ENCODE assay signal across 7 cellular contexts in genomic region chr4:183503497-183504063, GRCh38. TPM values are rescaled to one million over a fixed set of nuclear protein-coding genes. Genes with fewer than 3 reads are reported as not detected.
A peak's percentile ranks its signal among the peaks of the same experiment; 100 is the strongest.
DNase-seq lines count a peak whose midpoint lies in the region; ATAC-seq and TF ChIP-seq lines count a peak whose summit lies in the region.

No MANE protein-coding gene starts in this region.

- H4K20me1 ChIP-seq in hepatocyte (ENCODE audit: insufficient read depth, poor library complexity, severe bottlenecking), result peaks cover 6% of the 10 kb centered on the region

- peak overlapping the region; percentile 99 for H2AFZ ChIP-seq in hepatocyte

- peak overlapping the region; percentile 73 for H3K4me3 ChIP-seq in Caco-2 (ENCODE audit: low read depth, low read length)
- peak overlapping the region; percentile 93 for H3K4me3 ChIP-seq in hepatocyte

- no peaks in the 10 kb centered on the region for H3K36me3 ChIP-seq in Caco-2 (ENCODE audit: control insufficient read depth, insufficient read depth, low read length)
- no peaks in the 10 kb centered on the region for H3K36me3 ChIP-seq in hepatocyte (replicated peaks; ENCODE audit: insufficient read depth, low read depth)

- H3K9me3 ChIP-seq in Caco-2 (no peaks in the 10 kb centered on the region), hepatocyte (ENCODE audit: low read depth) (no peaks in the 10 kb centered on the region)

- peaks cover 13% of the 10 kb centered on the region for H3K36me3 Mint-ChIP-seq in Caco-2 (ENCODE audit: insufficient read depth, unreplicated experiment)
- H3K36me3 Mint-ChIP-seq in activated B cell treated with CpG ODN at 0.5 μM for 24 hours (ENCODE audit: low read depth), result peaks cover 6% of the 10 kb centered on the region
- H3K36me3 Mint-ChIP-seq in stimulated activated memory B cell treated with anti-CD40 and anti-IgM and Interleukin-4, amounts not matched to agents 10 μg/mL and 1 μg/mL and 100 μg/mL, for 72 hours, result no peaks in the 10 kb centered on the region

- no peaks in the 10 kb centered on the region for H3K9me2 ChIP-seq in hepatocyte (replicated peaks; ENCODE audit: insufficient read depth)

- peaks cover 27% of the 10 kb centered on the region for H3K4me1 ChIP-seq in Caco-2
- H3K4me1 ChIP-seq in hepatocyte (ENCODE audit: insufficient read depth), result peaks cover 13% of the 10 kb centered on the region

- ATAC-seq in GM19035 (IDR thresholded peaks at IDR 0.05; ENCODE audit: unreplicated experiment) (peak; percentile 2), HG03280 (IDR thresholded peaks at IDR 0.05; ENCODE audit: unreplicated experiment) (peak; percentile 0), activated B cell treated with CpG ODN at 0.5 μM for 24 hours (ENCODE audit: low read depth) (no peak)
- ATAC-seq in stimulated activated memory B cell treated with anti-CD40 and anti-IgM and Interleukin-4, amounts not matched to agents 10 μg/mL and 1 μg/mL and 100 μg/mL, for 72 hours, result no peak

- H3K9me3 Mint-ChIP-seq in Caco-2 (ENCODE audit: unreplicated experiment) (no peaks in the 10 kb centered on the region), activated B cell treated with CpG ODN at 0.5 μM for 24 hours (no peaks in the 10 kb centered on the region)
- no peaks in the 10 kb centered on the region for H3K9me3 Mint-ChIP-seq in stimulated activated memory B cell treated with anti-CD40 and anti-IgM and Interleukin-4, amounts not matched to agents 10 μg/mL and 1 μg/mL and 100 μg/mL, for 72 hours

- CTCF ChIA-PET in Caco-2 (lab: Charles Lee), result interaction anchor here (0.5 to 1.3 kb wide), 3 partner anchors 99 to 217 kb away, joined by 3 to 21 read pairs (median 4); no protein-coding TSS in a partner anchor
- CTCF ChIA-PET in activated B cell treated with CpG ODN at 0.5 μM for 24 hours (lab: Charles Lee), result interaction anchor here (0.9 to 1.3 kb wide), 3 partner anchors 59 to 156 kb away, joined by 3 to 4 read pairs (median 3); partner anchors contain the start of gene CDKN2AIP

- H3K4me3 Mint-ChIP-seq in Caco-2 (ENCODE audit: unreplicated experiment) (peak overlapping the region; percentile 96), activated B cell treated with CpG ODN at 0.5 μM for 24 hours (peak overlapping the region; percentile 90)
- H3K4me3 Mint-ChIP-seq in stimulated activated memory B cell treated with anti-CD40 and anti-IgM and Interleukin-4, amounts not matched to agents 10 μg/mL and 1 μg/mL and 100 μg/mL, for 72 hours, result peak overlapping the region; percentile 98

- peaks cover 44% of the 10 kb centered on the region for H3K79me2 ChIP-seq in hepatocyte

- H3K27me3 ChIP-seq in Caco-2 (replicated peaks; ENCODE audit: control insufficient read depth, insufficient read depth, low read length) (no peaks in the 10 kb centered on the region), hepatocyte (no peaks in the 10 kb centered on the region)

- under 1% methylated on average over 15 of the region's 15 CpGs for WGBS in hepatocyte (ENCODE audit: low lambda C conversion rate, missing lambda C conversion rate)

- TF ChIP-seq CTCF in Caco-2 (IDR thresholded peaks at IDR 0.05; ENCODE audit: insufficient read depth in 1 of 2, low read depth in 1 of 2, low read length in 1 of 2, severe bottlenecking in 1 of 2, unreplicated experiment in 1 of 2), result no peak
- TF ChIP-seq CTCF in activated B cell treated with CpG ODN at 0.5 μM for 24 hours (IDR thresholded peaks at IDR 0.05), result no peak
- TF ChIP-seq CTCF in hepatocyte (IDR thresholded peaks at IDR 0.05; ENCODE audit: poor library complexity), result no peak

- peak overlapping the region; percentile 95 for H3K27ac ChIP-seq in hepatocyte

- TSS peak; percentile 55 for BruUV-seq in Caco-2 (replicated peaks; lab: Mats Ljungman, UMichigan)

- intact Hi-C loops in Caco-2 (cut with micrococcal nuclease; ENCODE audit: unreplicated experiment) (loop anchor here (1.0 to 5.0 kb wide), 6 partner anchors 31 to 156 kb away; partner anchors contain the start of genes CDKN2AIP, RWDD4 and TRAPPC11), activated B cell treated with CpG ODN at 0.5 μM for 24 hours (cut with micrococcal nuclease) (loop anchor here (1.0 to 10.0 kb wide), 12 partner anchors 59 to 1701 kb away; partner anchors contain the start of genes ACSL1, CDKN2AIP, CENPU and DCTD)

- peak overlapping the region; percentile 94 for H3K4me2 ChIP-seq in hepatocyte

- H3K4me1 Mint-ChIP-seq in Caco-2 (ENCODE audit: low read depth, unreplicated experiment), result peaks cover 12% of the 10 kb centered on the region
- peaks cover 14% of the 10 kb centered on the region for H3K4me1 Mint-ChIP-seq in activated B cell treated with CpG ODN at 0.5 μM for 24 hours
- H3K4me1 Mint-ChIP-seq in stimulated activated memory B cell treated with anti-CD40 and anti-IgM and Interleukin-4, amounts not matched to agents 10 μg/mL and 1 μg/mL and 100 μg/mL, for 72 hours, result peaks cover 18% of the 10 kb centered on the region

- H3K27ac Mint-ChIP-seq in Caco-2 (ENCODE audit: unreplicated experiment), result peak overlapping the region; percentile 97
- H3K27ac Mint-ChIP-seq in activated B cell treated with CpG ODN at 0.5 μM for 24 hours, result peak overlapping the region; percentile 90
- peak overlapping the region; percentile 97 for H3K27ac Mint-ChIP-seq in stimulated activated memory B cell treated with anti-CD40 and anti-IgM and Interleukin-4, amounts not matched to agents 10 μg/mL and 1 μg/mL and 100 μg/mL, for 72 hours

- H3K27me3 Mint-ChIP-seq in Caco-2 (ENCODE audit: insufficient read depth, unreplicated experiment) (no peaks in the 10 kb centered on the region), activated B cell treated with CpG ODN at 0.5 μM for 24 hours (no peaks in the 10 kb centered on the region)
- H3K27me3 Mint-ChIP-seq in stimulated activated memory B cell treated with anti-CD40 and anti-IgM and Interleukin-4, amounts not matched to agents 10 μg/mL and 1 μg/mL and 100 μg/mL, for 72 hours, result no peaks in the 10 kb centered on the region

- POLR2A ChIA-PET in Caco-2 (lab: Charles Lee), result interaction anchor here (1.0 to 1.2 kb wide), 2 partner anchors 93 to 99 kb away, joined by 3 to 5 read pairs; no protein-coding TSS in a partner anchor
- POLR2A ChIA-PET in activated B cell treated with CpG ODN at 0.5 μM for 24 hours (lab: Charles Lee), result interaction anchor here (0.6 to 3.5 kb wide), 6 partner anchors 9 to 1668 kb away, joined by 3 to 41 read pairs (median 5); partner anchors contain the start of gene CDKN2AIP

- no peak for DNase-seq in Caco-2
- DNase-seq in activated B cell treated with CpG ODN at 0.5 μM for 24 hours, result no peak
- DNase-seq in hepatocyte (ENCODE audit: low spot score), result no peak
- no peak for DNase-seq in T-helper 9 cell

RNA-seq across cellular contexts. Expression of gene ING2, which starts 1.3 kb away (rescaled TPM):
- total RNA-seq in Caco-2 (2022), result 12.9 and 15.3 TPM in 2 replicates
- 4.3 and 5.5 TPM in 2 replicates for total RNA-seq in activated B cell treated with CpG ODN at 0.5 μM for 24 hours
- total RNA-seq in hepatocyte, result 25.2 and 25.8 TPM in 2 replicates
- 33.4 and 39.5 TPM in 2 replicates for polyA plus RNA-seq in hepatocyte

RNA-seq across cellular contexts. Expression of gene CDKN2AIP, which starts 59.1 kb away (rescaled TPM):
- total RNA-seq in Caco-2 (2022), result 13.9 and 17.5 TPM in 2 replicates
- total RNA-seq in activated B cell treated with CpG ODN at 0.5 μM for 24 hours, result 19.9 and 21.8 TPM in 2 replicates
- total RNA-seq in hepatocyte, result 43.6 and 43.7 TPM in 2 replicates
- 18.9 and 26.7 TPM in 2 replicates for polyA plus RNA-seq in hepatocyte

Comparison
In these comparisons a context has a peak if more than half of its experiments do, and no peak if none do; other contexts are left out.
1. ATAC-seq: peak in GM19035 (single experiment) and HG03280 (single experiment); none in activated B cell treated with CpG ODN at 0.5 μM for 24 hours (single experiment) and stimulated activated memory B cell treated with anti-CD40 and anti-IgM and Interleukin-4, amounts not matched to agents 10 μg/mL and 1 μg/mL and 100 μg/mL, for 72 hours (single experiment).
2. Peak in every context shown above with its lines, with median percentiles within 50 percentile points of each other: H3K27ac Mint-ChIP-seq and H3K4me3 Mint-ChIP-seq.